8 cellular contexts compared by ENCODE assay signal in genomic region chr15:48331796-48332641, GRCh38. TPM values are rescaled to one million over a fixed set of nuclear protein-coding genes. Genes with fewer than 3 reads are reported as not detected.
DNase-seq lines count a peak whose midpoint lies in the region; ATAC-seq and TF ChIP-seq lines count a peak whose summit lies in the region.

No MANE protein-coding gene starts in this region.

- H3K79me2 ChIP-seq in ACC112 (ENCODE audit: control insufficient read depth, insufficient read depth, low read length, unreplicated experiment) = peaks cover 32% of the 10 kb centered on the region

- peaks cover 34% of the 10 kb centered on the region for H3K4me1 Mint-ChIP-seq in activated CD4-positive, alpha-beta T cell treated with anti-CD3 and anti-CD28 coated beads for 36 hours

- H3K27me3 ChIP-seq in ACC112 (ENCODE audit: insufficient read depth, low read length) = no peaks in the 10 kb centered on the region
- H3K27me3 ChIP-seq in liver (ENCODE audit: control insufficient read depth in 4 of 4, insufficient read depth in 4 of 4, low read length in 3 of 4) = no peaks in the 10 kb centered on the region

- CTCF ChIA-PET in activated CD4-positive, alpha-beta T cell treated with anti-CD3 and anti-CD28 coated beads for 36 hours (lab: Charles Lee) = interaction anchor here (0.7 to 1.4 kb wide), 4 partner anchors 10 to 152 kb away, joined by 3 to 4 read pairs (median 4); no protein-coding TSS in a partner anchor

- ATAC-seq in GM18519 (IDR thresholded peaks at IDR 0.05; ENCODE audit: low FRiP score, unreplicated experiment) (peak; percentile 26), HG03045 (IDR thresholded peaks at IDR 0.05; ENCODE audit: unreplicated experiment) (peak; percentile 52)
- peak; percentile 66 for ATAC-seq in activated CD4-positive, alpha-beta T cell treated with anti-CD3 and anti-CD28 coated beads for 36 hours

- intact Hi-C loops in activated CD4-positive, alpha-beta T cell treated with anti-CD3 and anti-CD28 coated beads for 36 hours (cut with DNase I, micrococcal nuclease) = loop anchor here (1.0 to 10.0 kb wide), 7 partner anchors 154 to 1293 kb away; partner anchors contain the start of genes FAM227B (in 2 of the 2), CEP152 (in 1 of the 2), COPS2 (in 1 of the 2) and DTWD1 (in 1 of the 2)

- H3K9me3 ChIP-seq in liver (ENCODE audit: control insufficient read depth in 4 of 4, low read length in 3 of 4) = no peaks in the 10 kb centered on the region

- H3K4me3 Mint-ChIP-seq in activated CD4-positive, alpha-beta T cell treated with anti-CD3 and anti-CD28 coated beads for 36 hours = peak overlapping the region; percentile 82

- H3K36me3 ChIP-seq in ACC112 (ENCODE audit: insufficient read depth, low read length) (peaks cover 20% of the 10 kb centered on the region), liver (ENCODE audit: control insufficient read depth in 4 of 4, insufficient read depth in 3 of 4, low read depth in 1 of 4, low read length in 3 of 4) (peaks cover 0 to 19% (median 11%) of the 10 kb centered on the region in 4 donors)

- peak overlapping the region; percentile 30 to 60 for H3K9ac ChIP-seq in liver (ENCODE audit: low read depth in 1 of 2, low read length in 2 of 2)

- no peak for TF ChIP-seq RAD21 in liver (IDR thresholded peaks at IDR 0.05)

- peaks cover 57% of the 10 kb centered on the region for H3K36me3 Mint-ChIP-seq in activated CD4-positive, alpha-beta T cell treated with anti-CD3 and anti-CD28 coated beads for 36 hours (ENCODE audit: low read depth)

- peak; percentile 76 for DNase-seq in NCI-H2227 (lab: John Stamatoyannopoulos, UW; ENCODE audit: unreplicated experiment)
- DNase-seq in activated CD4-positive, alpha-beta T cell treated with anti-CD3 and anti-CD28 coated beads for 36 hours = peak; percentile 88
- peak; percentile 34 for DNase-seq in dedifferentiated amniotic fluid mesenchymal stem cell (ENCODE audit: extremely low spot score)
- peak; percentile 44 to 68 (median 45) for DNase-seq in stimulated activated CD4-positive, alpha-beta T cell treated with anti-CD3 and anti-CD28 coated beads, TNF-alpha, amount 100 ng/mL, for 1 hour (ENCODE audit: low read depth in 3 of 3, low spot score in 1 of 3)

- H3K27me3 Mint-ChIP-seq in activated CD4-positive, alpha-beta T cell treated with anti-CD3 and anti-CD28 coated beads for 36 hours = no peaks in the 10 kb centered on the region

- H3K9me3 Mint-ChIP-seq in activated CD4-positive, alpha-beta T cell treated with anti-CD3 and anti-CD28 coated beads for 36 hours (ENCODE audit: low read depth) = no peaks in the 10 kb centered on the region

- H3K27ac ChIP-seq in ACC112 (ENCODE audit: low read depth, low read length) = peak overlapping the region; percentile 95
- H3K27ac ChIP-seq in liver (ENCODE audit: low read depth in 1 of 2, low read length in 2 of 2) = peak overlapping the region; percentile 88 to 95

- 1% methylated on average over 64 of the region's 64 CpGs for WGBS in liver

- peak overlapping the region; percentile 95 for H3K27ac Mint-ChIP-seq in activated CD4-positive, alpha-beta T cell treated with anti-CD3 and anti-CD28 coated beads for 36 hours

- no peak for TF ChIP-seq CTCF in liver (IDR thresholded peaks at IDR 0.05; ENCODE audit: low read depth, low read length, missing input control)

- POLR2A ChIA-PET in activated CD4-positive, alpha-beta T cell treated with anti-CD3 and anti-CD28 coated beads for 36 hours (lab: Charles Lee) = interaction anchor here (0.6 kb wide), 2 partner anchors 341 to 821 kb away, joined by 3 read pairs; no protein-coding TSS in a partner anchor

- H3K4me1 ChIP-seq in ACC112 (ENCODE audit: control insufficient read depth, insufficient read depth, low read length, unreplicated experiment) = peaks cover 13% of the 10 kb centered on the region
- peaks cover 4 to 13% (median 10%) of the 10 kb centered on the region in 4 donors for H3K4me1 ChIP-seq in liver (ENCODE audit: control insufficient read depth in 4 of 4, insufficient read depth in 4 of 4, low read length in 3 of 4)

- H3K4me3 ChIP-seq in ACC112 (ENCODE audit: low read depth, low read length) = peak overlapping the region; percentile 92
- H3K4me3 ChIP-seq in liver (ENCODE audit: low read depth in 1 of 3, low read length in 3 of 3) = peak overlapping the region; percentile 88 to 99 (median 94)

- peak overlapping the region; percentile 84 for H2AFZ ChIP-seq in ACC112 (ENCODE audit: low read length, unreplicated experiment)

TF ChIP-seq in liver, 16 proteins besides CTCF, POLR2A, EP300 and RAD21:
- TF ChIP-seq, protein P1, sequence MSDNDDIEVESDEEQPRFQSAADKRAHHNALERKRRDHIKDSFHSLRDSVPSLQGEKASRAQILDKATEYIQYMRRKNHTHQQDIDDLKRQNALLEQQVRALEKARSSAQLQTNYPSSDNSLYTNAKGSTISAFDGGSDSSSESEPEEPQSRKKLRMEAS (IDR thresholded peaks at IDR 0.05) = no peak
- TF ChIP-seq ATF3 (IDR thresholded peaks at IDR 0.05) (no peak), SP1 (IDR thresholded peaks at IDR 0.05) (no peak), REST (IDR thresholded peaks at IDR 0.05) (no peak), NR2F2 (IDR thresholded peaks at IDR 0.05) (no peak)
TF ChIP-seq in liver: peak in this region for 0.

RNA-seq across cellular contexts. Expression of gene DUT, which starts 0.8 kb away (rescaled TPM):
- 100 to 1,000 TPM; 371 to 500 TPM for total RNA-seq in activated CD4-positive, alpha-beta T cell treated with anti-CD3 and anti-CD28 coated beads for 36 hours
- 10 to 100 TPM; 12.8 to 58.7 TPM for total RNA-seq in liver
- polyA plus RNA-seq in liver = 10 to 100 TPM; 28.6 to 41.6 TPM

Comparison
In these comparisons a context has a peak if more than half of its experiments do, and no peak if none do; other contexts are left out.
1. Peak in every context shown above with its lines: DNase-seq, ATAC-seq, H3K4me3 ChIP-seq and H3K27ac ChIP-seq.
2. DNase-seq: peak in every context shown above with its lines; median percentile 88 in activated CD4-positive, alpha-beta T cell treated with anti-CD3 and anti-CD28 coated beads for 36 hours; 76 in NCI-H2227; 45 in stimulated activated CD4-positive, alpha-beta T cell treated with anti-CD3 and anti-CD28 coated beads, TNF-alpha, amount 100 ng/mL, for 1 hour; 34 in dedifferentiated amniotic fluid mesenchymal stem cell.
3. RNA of gene DUT, which starts 0.8 kb away (total RNA-seq): 371 to 500 TPM in activated CD4-positive, alpha-beta T cell treated with anti-CD3 and anti-CD28 coated beads for 36 hours; 12.8 to 58.7 TPM in liver; every median in the first group is over 4 times any median in the second.